ENCODE assay signal across 13 cellular contexts in genomic region chr3:82088749-82089148, GRCh38.
A peak's percentile ranks its signal among the peaks of the same experiment; 100 is the strongest.
DNase-seq lines count a peak whose midpoint lies in the region; ATAC-seq and TF ChIP-seq lines count a peak whose summit lies in the region.
"Had no signal": no experiment of that assay in that cellular context is flagged by ENCODE, and none has a peak within 500 bp of the region (broad histone marks: within the 10 kb centered on the region; RNA-seq: fewer than 3 reads in every experiment).

No MANE protein-coding gene starts in this region.

- no peak overlapping the region for H2AFZ ChIP-seq in OCI-LY3 (ENCODE audit: low read depth, low read length)
- H2AFZ ChIP-seq in osteoblast (ENCODE audit: low read length) = peak overlapping the region; percentile 84

- H3K27me3 ChIP-seq in OCI-LY3 (ENCODE audit: low read depth, low read length) (no peaks in the 10 kb centered on the region), osteoblast (ENCODE audit: insufficient read depth, low read length) (no peaks in the 10 kb centered on the region)
- H3K27me3 ChIP-seq: left lung had no signal

- H3K4me3 ChIP-seq in OCI-LY3 (ENCODE audit: low read length) (no peak overlapping the region), osteoblast (ENCODE audit: insufficient read depth, low read length) (no peak overlapping the region)
- H3K4me3 ChIP-seq: left lung had no signal

- peaks cover 8% of the 10 kb centered on the region for H3K4me1 ChIP-seq in OCI-LY3 (ENCODE audit: low read length)
- peaks cover 8% of the 10 kb centered on the region for H3K4me1 ChIP-seq in osteoblast (ENCODE audit: insufficient read depth, low read length)
- H3K4me1 ChIP-seq: left lung had no signal

- H3K4me2 ChIP-seq in OCI-LY3 (ENCODE audit: low read length) = peak overlapping the region; percentile 48
- no peak overlapping the region for H3K4me2 ChIP-seq in osteoblast (ENCODE audit: insufficient read depth, low read length)

- DNase-seq in osteoblast (ENCODE audit: insufficient read length, low spot score, missing footprints) = no peak
- no peak for DNase-seq in NCI-H446 (lab: John Stamatoyannopoulos, UW)
- DNase-seq in left ventricle myocardium superior = no peak
- no peak for DNase-seq in GM19238 (ENCODE audit: insufficient read length, low spot score)
- DNase-seq: activated naive CD8-positive, alpha-beta T cell treated with anti-CD3 and anti-CD28 coated beads, Interleukin-2, amount 10 ng/mL, durations not matched to agents 7 days and 5 days; Calu3; left lung; MM.1S; NK-92 treated with Interleukin-12 subunit alpha and Interleukin-12 subunit beta, amount 100 ng/mL, for 24 hours; stimulated activated naive CD4-positive, alpha-beta T cell had no signal

- H4K20me1 ChIP-seq in OCI-LY3 (ENCODE audit: insufficient read depth, low read length) = no peaks in the 10 kb centered on the region
- no peaks in the 10 kb centered on the region for H4K20me1 ChIP-seq in osteoblast (ENCODE audit: insufficient read depth, low read length)

- intact Hi-C loops in left ventricle myocardium superior (cut with micrococcal nuclease) = no loop called here

- no peak for TF ChIP-seq CTCF in OCI-LY3 (IDR thresholded peaks at IDR 0.05; ENCODE audit: low read depth, low read length)
- TF ChIP-seq CTCF in osteoblast (IDR thresholded peaks at IDR 0.05; ENCODE audit: extremely low read depth, low read depth, low read length) = no peak

- ATAC-seq in GM19035 (IDR thresholded peaks at IDR 0.05; ENCODE audit: unreplicated experiment) (peak; percentile 60), HG03025 (IDR thresholded peaks at IDR 0.05; ENCODE audit: low FRiP score, unreplicated experiment) (peak; percentile 91), left ventricle myocardium superior (no peak)
- ATAC-seq: left lung had no signal

- H3K79me2 ChIP-seq in OCI-LY3 (ENCODE audit: low read length) = no peaks in the 10 kb centered on the region
- H3K79me2 ChIP-seq in osteoblast (ENCODE audit: insufficient read depth, low read length) = no peaks in the 10 kb centered on the region

- H3K9me3 ChIP-seq in OCI-LY3 (ENCODE audit: insufficient read depth, low read length) (no peaks in the 10 kb centered on the region), osteoblast (ENCODE audit: low read depth, low read length) (no peaks in the 10 kb centered on the region)

- H3K27ac ChIP-seq in OCI-LY3 (ENCODE audit: low read length) (no peak overlapping the region), osteoblast (ENCODE audit: low read depth, low read length) (peak overlapping the region; percentile 72)
- H3K27ac ChIP-seq: left lung had no signal

- no peak overlapping the region for H3K9ac ChIP-seq in OCI-LY3 (ENCODE audit: low read length)

- H3K36me3 ChIP-seq in OCI-LY3 (replicated peaks; ENCODE audit: low read depth, low read length) (no peaks in the 10 kb centered on the region), osteoblast (ENCODE audit: insufficient read depth, low read length) (no peaks in the 10 kb centered on the region)
- H3K36me3 ChIP-seq: left lung had no signal
